Comparison of ENCODE assay signal across 8 cellular contexts in the genomic region with DNA sequence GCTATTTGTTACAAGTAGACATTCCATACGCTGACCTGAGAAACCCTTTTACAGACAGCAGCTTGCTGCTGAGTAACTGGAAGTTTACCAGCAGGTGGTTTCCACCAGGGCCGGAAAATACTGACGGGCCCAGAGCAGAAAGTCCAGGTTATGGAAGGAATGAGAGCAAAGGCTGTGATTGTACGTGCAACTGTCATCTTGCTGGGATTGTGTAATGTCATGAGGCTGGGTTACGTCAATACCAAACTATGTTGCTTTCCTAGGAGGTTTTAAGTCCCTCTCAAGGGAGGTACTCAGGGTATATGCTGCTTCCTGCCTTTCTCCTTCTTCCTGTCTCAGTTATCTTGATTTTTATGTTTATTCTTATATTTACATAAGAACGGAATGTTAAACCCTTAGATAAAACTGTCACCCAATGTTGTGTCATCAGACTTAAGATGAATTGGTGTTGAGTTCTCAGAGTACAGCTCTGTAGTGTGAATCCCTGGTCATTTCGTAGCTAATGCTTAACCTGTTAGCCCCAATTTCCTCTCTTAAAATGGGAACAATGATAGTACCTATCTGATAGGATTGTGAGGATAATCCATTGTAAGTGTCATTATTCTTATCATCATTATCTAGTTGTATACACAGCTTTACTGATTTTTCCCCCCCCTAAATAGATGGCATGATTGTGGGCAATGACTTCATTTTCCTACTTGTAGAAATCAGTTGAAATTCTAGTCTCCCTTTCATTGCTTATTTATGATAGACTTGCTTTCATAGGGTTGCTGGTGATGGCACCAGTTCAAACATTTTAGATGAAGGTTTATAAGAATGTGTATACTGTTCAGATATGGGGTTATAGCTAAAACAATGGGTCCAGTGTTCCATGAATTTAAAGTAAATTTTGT.
DNase-seq lines count a peak whose midpoint lies in the region; ATAC-seq and TF ChIP-seq lines count a peak whose summit lies in the region.

No MANE protein-coding gene starts in this region.

- no peak for TF ChIP-seq CTCF in GM13976 (IDR thresholded peaks at IDR 0.05; ENCODE audit: borderline replicate concordance, control extremely low read depth, extremely low read depth, insufficient read depth, missing control alignments)

- ATAC-seq in HG02610 (IDR thresholded peaks at IDR 0.05; ENCODE audit: unreplicated experiment) (peak; percentile 21), left ventricle myocardium superior (peak; percentile 65), GM18498 (IDR thresholded peaks at IDR 0.05; ENCODE audit: unreplicated experiment) (no peak), HG02623 (IDR thresholded peaks at IDR 0.05; ENCODE audit: unreplicated experiment) (no peak)

- intact Hi-C loops in left ventricle myocardium superior (cut with micrococcal nuclease), result no loop called here

- in situ Hi-C loops in GM13976 (cut with MboI; ENCODE audit: low sequenced_read_pairs, unreplicated experiment), result no loop called here

- DNase-seq in UCSD-AML1 (lab: John Stamatoyannopoulos, UW; ENCODE audit: unreplicated experiment), result peak; percentile 15
- peak; percentile 34 for DNase-seq in left ventricle myocardium superior
- DNase-seq in smooth muscle cell of the brain vasculature (ENCODE audit: low read depth, low spot score), result peak; percentile 76
- DNase-seq in GM13976 (ENCODE audit: low spot score), result no peak
- no peak for DNase-seq in NCI-H2171 (lab: John Stamatoyannopoulos, UW)

Comparison
In these comparisons a context has a peak if more than half of its experiments do, and no peak if none do; other contexts are left out.
1. ATAC-seq: peak in HG02610 (single experiment) and left ventricle myocardium superior (single experiment); none in GM18498 (single experiment) and HG02623 (single experiment).
2. DNase-seq: peak in UCSD-AML1 (single experiment), left ventricle myocardium superior (single experiment) and smooth muscle cell of the brain vasculature (single experiment); none in GM13976 (single experiment) and NCI-H2171 (single experiment).